15 cellular contexts compared by ENCODE assay signal in genomic region chr15:43880406-43881184, GRCh38. TPM values are rescaled to one million over a fixed set of nuclear protein-coding genes. Genes with fewer than 3 reads are reported as not detected.
DNase-seq lines count a peak whose midpoint lies in the region; ATAC-seq, FAIRE-seq and TF ChIP-seq lines count a peak whose summit lies in the region.
"Had no signal": no experiment of that assay in that cellular context is flagged by ENCODE, and none has a peak within 500 bp of the region (broad histone marks: within the 10 kb centered on the region; RNA-seq: fewer than 3 reads in every experiment).

No MANE protein-coding gene starts in this region.

- no peaks in the 10 kb centered on the region for H4K20me1 ChIP-seq in astrocyte (ENCODE audit: insufficient read depth, low read length)
- H4K20me1 ChIP-seq in osteoblast (ENCODE audit: insufficient read depth, low read length): no peaks in the 10 kb centered on the region
- H4K20me1 ChIP-seq in PC-3 (ENCODE audit: low read length): no peaks in the 10 kb centered on the region

- POLR2A ChIA-PET in PC-3 (lab: Charles Lee; ENCODE audit: unreplicated experiment): no interaction called here

- H3K36me3 ChIP-seq in astrocyte (ENCODE audit: insufficient read depth, low read length) (peaks cover 31% of the 10 kb centered on the region), osteoblast (ENCODE audit: insufficient read depth, low read length) (peaks cover 4% of the 10 kb centered on the region), PC-3 (ENCODE audit: low read depth, low read length) (peaks cover 8% of the 10 kb centered on the region; the same call in 1 of the 2 replicates)

- H3K36me3 Mint-ChIP-seq in astrocyte (ENCODE audit: low read depth, unreplicated experiment): peaks cover 17% of the 10 kb centered on the region
- H3K36me3 Mint-ChIP-seq in activated naive CD4-positive, alpha-beta T cell treated with anti-CD3 and anti-CD28 coated beads, Interleukin-2, amount 50 U/mL, for 72 hours: peaks cover 19 to 28% of the 10 kb centered on the region in 2 donors

- no peak for FAIRE-seq in H54 (lab: Jason Lieb, UNC)
- FAIRE-seq in astrocyte (lab: Jason Lieb, UNC): no peak
- FAIRE-seq: D721Med, G401.6 had no signal

- H2AFZ ChIP-seq in astrocyte (ENCODE audit: low read depth, low read length): no peak overlapping the region
- H2AFZ ChIP-seq in osteoblast (ENCODE audit: low read length): no peak overlapping the region
- H2AFZ ChIP-seq in PC-3 (ENCODE audit: low read length): no peak overlapping the region

- H3K4me2 ChIP-seq in astrocyte (ENCODE audit: low read length): no peak overlapping the region
- H3K4me2 ChIP-seq in osteoblast (ENCODE audit: insufficient read depth, low read length): no peak overlapping the region
- H3K4me2 ChIP-seq in PC-3 (ENCODE audit: low read length): no peak overlapping the region

- no peak overlapping the region for H3K27ac Mint-ChIP-seq in astrocyte (ENCODE audit: unreplicated experiment)
- H3K27ac Mint-ChIP-seq in activated naive CD4-positive, alpha-beta T cell treated with anti-CD3 and anti-CD28 coated beads, Interleukin-2, amount 50 U/mL, for 72 hours: no peak overlapping the region
- H3K27ac Mint-ChIP-seq: immature natural killer cell had no signal

- TF ChIP-seq CTCF in astrocyte (IDR thresholded peaks at IDR 0.05; ENCODE audit: insufficient read depth, low read depth, low read length): no peak
- no peak for TF ChIP-seq CTCF in osteoblast (IDR thresholded peaks at IDR 0.05; ENCODE audit: extremely low read depth, low read depth, low read length)
- no peak for TF ChIP-seq CTCF in PC-3 (conservative IDR thresholded peaks at IDR 0.05; ENCODE audit: low read depth, low read length)

- BruUV-seq in PC-3 (replicated peaks; lab: Mats Ljungman, UMichigan): no TSS peak

- CTCF ChIA-PET in PC-3 (lab: Charles Lee): no interaction called here

- no peak for ATAC-seq in activated naive CD4-positive, alpha-beta T cell treated with anti-CD3 and anti-CD28 coated beads, Interleukin-2, amount 50 U/mL, for 72 hours
- ATAC-seq in PC-3 (no peak; the same call in 1 of the 2 replicates), GM19023 (IDR thresholded peaks at IDR 0.05; ENCODE audit: unreplicated experiment) (no peak)
- ATAC-seq: activated T-cell treated with anti-CD3 and anti-CD28 coated beads, Interleukin-2, amount 50 U/mL, for 4 hours had no signal

- H3K9me2 ChIP-seq in PC-3 (replicated peaks; ENCODE audit: low read length): no peaks in the 10 kb centered on the region

- intact Hi-C loops in cardiac septum (cut with DNase I) (no loop called here), PC-3 (cut with micrococcal nuclease) (no loop called here)

- DNase-seq in H54 (ENCODE audit: insufficient read length, low spot score) (peak; percentile 37), astrocyte (ENCODE audit: low read depth) (peak; percentile 13), cardiac septum (ENCODE audit: low spot score) (peak; percentile 71), osteoblast (ENCODE audit: insufficient read length, low spot score, missing footprints) (peak; percentile 81), RKO (ENCODE audit: low spot score) (no peak), PC-3 (no peak)
- no peak for DNase-seq in activated naive CD4-positive, alpha-beta T cell treated with anti-CD3 and anti-CD28 coated beads, Interleukin-2, amount 50 U/mL, for 72 hours (ENCODE audit: low spot score in 2 of 2)
- DNase-seq: activated T-cell treated with anti-CD3 and anti-CD28 coated beads, Interleukin-2, amount 50 U/mL, for 4 hours; immature natural killer cell; midbrain; NCI-H187 treated with DMSO at 0.1 percent for 48 hours had no signal

- H3K27me3 Mint-ChIP-seq in astrocyte (ENCODE audit: low read depth, unreplicated experiment): no peaks in the 10 kb centered on the region

- H3K4me3 ChIP-seq in astrocyte (ENCODE audit: insufficient read depth, low read depth, low read length): no peak overlapping the region
- H3K4me3 ChIP-seq in osteoblast (ENCODE audit: insufficient read depth, low read length): no peak overlapping the region
- no peak overlapping the region for H3K4me3 ChIP-seq in PC-3 (ENCODE audit: low read length)
- H3K4me3 ChIP-seq: SK-N-MC had no signal

- no peaks in the 10 kb centered on the region for H3K79me2 ChIP-seq in astrocyte (ENCODE audit: insufficient read depth, low read length)
- H3K79me2 ChIP-seq in osteoblast (ENCODE audit: insufficient read depth, low read length): no peaks in the 10 kb centered on the region
- no peaks in the 10 kb centered on the region for H3K79me2 ChIP-seq in PC-3 (ENCODE audit: low read length)

- no peak overlapping the region for H3K4me3 Mint-ChIP-seq in astrocyte (ENCODE audit: unreplicated experiment)
- H3K4me3 Mint-ChIP-seq: activated T-cell treated with anti-CD3 and anti-CD28 coated beads, Interleukin-2, amount 50 U/mL, for 4 hours; immature natural killer cell had no signal

- no peak for TF ChIP-seq POLR2A in H54 (IDR thresholded peaks at IDR 0.05; ENCODE audit: low read depth, low read length)

- H3K9ac ChIP-seq in astrocyte (ENCODE audit: low read length) (no peak overlapping the region), PC-3 (ENCODE audit: low read length) (no peak overlapping the region)

- no peaks in the 10 kb centered on the region for H3K9me3 Mint-ChIP-seq in astrocyte (ENCODE audit: unreplicated experiment)
- H3K9me3 Mint-ChIP-seq in activated naive CD4-positive, alpha-beta T cell treated with anti-CD3 and anti-CD28 coated beads, Interleukin-2, amount 50 U/mL, for 72 hours: no peaks in the 10 kb centered on the region
- H3K9me3 Mint-ChIP-seq: activated T-cell treated with anti-CD3 and anti-CD28 coated beads, Interleukin-2, amount 50 U/mL, for 4 hours; immature natural killer cell had no signal

- H3K4me1 Mint-ChIP-seq in astrocyte (ENCODE audit: low read depth, unreplicated experiment): no peaks in the 10 kb centered on the region
- H3K4me1 Mint-ChIP-seq: immature natural killer cell had no signal

- H3F3A ChIP-seq in PC-3 (ENCODE audit: low read length, unreplicated experiment): no peaks in the 10 kb centered on the region

- no peaks in the 10 kb centered on the region for H3K9me3 ChIP-seq in astrocyte (ENCODE audit: insufficient read depth, low read depth, low read length)
- no peaks in the 10 kb centered on the region for H3K9me3 ChIP-seq in osteoblast (ENCODE audit: low read depth, low read length)
- no peaks in the 10 kb centered on the region for H3K9me3 ChIP-seq in PC-3 (ENCODE audit: low read length)

- H3K4me1 ChIP-seq in astrocyte (ENCODE audit: insufficient read depth, low read length) (no peaks in the 10 kb centered on the region), osteoblast (ENCODE audit: insufficient read depth, low read length) (no peaks in the 10 kb centered on the region), PC-3 (ENCODE audit: insufficient read depth, low read length) (no peaks in the 10 kb centered on the region)

- H3K27me3 ChIP-seq in astrocyte (ENCODE audit: insufficient read depth, low read length): no peaks in the 10 kb centered on the region
- no peaks in the 10 kb centered on the region for H3K27me3 ChIP-seq in osteoblast (ENCODE audit: insufficient read depth, low read length)
- no peaks in the 10 kb centered on the region for H3K27me3 ChIP-seq in PC-3 (ENCODE audit: low read length)

- H3K27ac ChIP-seq in astrocyte (ENCODE audit: low read depth, low read length) (no peak overlapping the region), osteoblast (ENCODE audit: low read depth, low read length) (no peak overlapping the region), PC-3 (ENCODE audit: low read length) (no peak overlapping the region)
- H3K27ac ChIP-seq: SK-N-MC had no signal

RNA-seq across cellular contexts. Expression of gene WDR76, which starts 53.8 kb away (rescaled TPM):
- total RNA-seq in astrocyte (0.73 and 1.0 TPM in 2 replicates), cardiac septum (0.97 TPM), osteoblast (6.5 and 7.6 TPM in 2 replicates), PC-3 (2014; rRNA removed) (29.0 and 29.7 TPM in 2 replicates)
- total RNA-seq in activated naive CD4-positive, alpha-beta T cell treated with anti-CD3 and anti-CD28 coated beads, Interleukin-2, amount 50 U/mL, for 72 hours: 100 to 1,000 TPM in 1 of 2 donors, 10 to 100 TPM in 1; 70.8 to 124 TPM

RNA-seq across cellular contexts. Expression of gene MFAP1, which starts 56.1 kb away (rescaled TPM):
- total RNA-seq in astrocyte (33.1 and 35.2 TPM in 2 replicates), cardiac septum (19.8 TPM), osteoblast (14.7 and 16.6 TPM in 2 replicates), PC-3 (2014; rRNA removed) (18.5 and 18.6 TPM in 2 replicates)
- 10 to 100 TPM; 48.5 to 50.2 TPM for total RNA-seq in activated naive CD4-positive, alpha-beta T cell treated with anti-CD3 and anti-CD28 coated beads, Interleukin-2, amount 50 U/mL, for 72 hours

Comparison
In these comparisons a context has a peak if more than half of its experiments do, and no peak if none do; other contexts are left out.
1. DNase-seq: peak in H54 (single experiment), astrocyte (single experiment), cardiac septum (single experiment) and osteoblast (single experiment); none in RKO (single experiment), activated naive CD4-positive, alpha-beta T cell treated with anti-CD3 and anti-CD28 coated beads, Interleukin-2, amount 50 U/mL, for 72 hours (0 of 2) and PC-3 (single experiment).